ENCODE assay signal across 15 cellular contexts in the genomic region with DNA sequence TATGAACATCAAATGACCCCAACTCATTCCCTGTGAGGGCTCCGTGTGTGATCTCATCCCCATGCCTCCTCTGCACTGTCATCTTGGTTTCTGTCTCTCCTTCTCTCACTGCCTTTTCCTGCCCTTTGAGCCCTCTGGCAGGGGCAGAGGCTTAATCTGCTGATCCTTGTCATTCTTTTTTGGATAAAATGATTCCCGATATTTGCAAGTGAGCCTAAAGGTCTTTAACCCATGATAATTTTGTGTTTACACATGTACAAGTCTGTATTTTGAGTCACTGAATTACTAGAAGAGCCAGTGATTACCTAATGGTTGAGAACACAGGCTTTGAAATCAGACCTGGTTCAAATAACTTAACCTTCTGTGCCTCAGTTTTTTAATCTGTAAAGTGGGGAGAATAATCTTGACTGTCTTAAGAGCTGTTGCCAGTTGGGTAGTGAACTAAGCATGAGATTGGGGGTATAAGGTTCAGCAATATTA. TPM values are rescaled to one million over a fixed set of nuclear protein-coding genes. Genes with fewer than 3 reads are reported as not detected.
DNase-seq lines count a peak whose midpoint lies in the region; ATAC-seq and TF ChIP-seq lines count a peak whose summit lies in the region.
"Had no signal": no experiment of that assay in that cellular context is flagged by ENCODE, and none has a peak within 500 bp of the region (broad histone marks: within the 10 kb centered on the region; RNA-seq: fewer than 3 reads in every experiment).

No MANE protein-coding gene starts in this region.

- H3K27ac ChIP-seq in thyroid gland = peak overlapping the region in 2 of 3 donors; percentile 94 to 97
- H3K27ac ChIP-seq: colonic mucosa, neural progenitor cell had no signal

- H3K36me3 ChIP-seq in adipocyte (ENCODE audit: control insufficient read depth, insufficient read depth, low read length, severe bottlenecking) = no peaks in the 10 kb centered on the region
- H3K36me3 ChIP-seq in thyroid gland = no peaks in the 10 kb centered on the region
- no peaks in the 10 kb centered on the region for H3K36me3 ChIP-seq in mucosa of descending colon (ENCODE audit: low read depth)
- H3K36me3 ChIP-seq: colonic mucosa, neural progenitor cell had no signal

- intact Hi-C loops in thyroid gland (cut with DNase I) = loop anchor here (10.0 kb wide), 2 partner anchors 195 to 265 kb away; a partner anchor contains a TSS
- intact Hi-C loops in mucosa of descending colon (cut with DNase I, micrococcal nuclease) = no loop called here

- peaks cover 26% of the 10 kb centered on the region for H3K4me1 ChIP-seq in adipocyte (ENCODE audit: control insufficient read depth, insufficient read depth, low read length)
- peaks cover 0 to 22% of the 10 kb centered on the region in 2 donors for H3K4me1 ChIP-seq in thyroid gland
- peaks cover 12% of the 10 kb centered on the region for H3K4me1 ChIP-seq in mucosa of descending colon (ENCODE audit: low read depth)
- H3K4me1 ChIP-seq: colonic mucosa, neural progenitor cell had no signal

- peak overlapping the region; percentile 62 to 63 for H3K27ac Mint-ChIP-seq in activated naive CD4-positive, alpha-beta T cell treated with anti-CD3 and anti-CD28 coated beads, Interleukin-2, amount 50 U/mL, for 72 hours
- no peak overlapping the region for H3K27ac Mint-ChIP-seq in activated naive CD4-positive, alpha-beta T cell treated with anti-CD3 and anti-CD28 coated beads, Interleukin-2, amount 10 ng/mL, durations not matched to agents 7 days and 5 days
- H3K27ac Mint-ChIP-seq in mesothelial cell of epicardium = no peak overlapping the region
- H3K27ac Mint-ChIP-seq: GM23338, neural progenitor cell had no signal

- H3K9me3 Mint-ChIP-seq in activated naive CD4-positive, alpha-beta T cell treated with anti-CD3 and anti-CD28 coated beads, Interleukin-2, amount 50 U/mL, for 72 hours = no peaks in the 10 kb centered on the region
- H3K9me3 Mint-ChIP-seq in activated naive CD4-positive, alpha-beta T cell treated with anti-CD3 and anti-CD28 coated beads, Interleukin-2, amount 10 ng/mL, durations not matched to agents 7 days and 5 days = no peaks in the 10 kb centered on the region
- H3K9me3 Mint-ChIP-seq in mesothelial cell of epicardium = peaks cover 8% of the 10 kb centered on the region

- CTCF ChIA-PET in activated naive CD4-positive, alpha-beta T cell treated with anti-CD3 and anti-CD28 coated beads, Interleukin-2, amount 10 ng/mL, durations not matched to agents 7 days and 5 days (lab: Charles Lee) = no interaction called here

- no peak overlapping the region for H3K9ac ChIP-seq in adipocyte (ENCODE audit: low read length)
- H3K9ac ChIP-seq: neural progenitor cell had no signal

- no peak for ATAC-seq in activated naive CD4-positive, alpha-beta T cell treated with anti-CD3 and anti-CD28 coated beads, Interleukin-2, amount 50 U/mL, for 72 hours
- no peak for ATAC-seq in mucosa of descending colon
- ATAC-seq: GM23338, left colon had no signal

- TF ChIP-seq POLR2A in thyroid gland (IDR thresholded peaks at IDR 0.05) = no peak

- H3K4me3 ChIP-seq in adipocyte (ENCODE audit: low read length) (peak overlapping the region; percentile 80), thyroid gland (replicated peaks in 1 of 3) (no peak overlapping the region), mucosa of descending colon (no peak overlapping the region)
- H3K4me3 ChIP-seq: colonic mucosa, neural progenitor cell had no signal

- TF ChIP-seq CTCF in mesothelial cell of epicardium (IDR thresholded peaks at IDR 0.05; ENCODE audit: unreplicated experiment) = no peak
- TF ChIP-seq CTCF in thyroid gland (IDR thresholded peaks at IDR 0.05) = no peak
- no peak for TF ChIP-seq CTCF in mucosa of descending colon (IDR thresholded peaks at IDR 0.05)

- H3K4me3 Mint-ChIP-seq in activated naive CD4-positive, alpha-beta T cell treated with anti-CD3 and anti-CD28 coated beads, Interleukin-2, amount 10 ng/mL, durations not matched to agents 7 days and 5 days = no peak overlapping the region
- H3K4me3 Mint-ChIP-seq in mesothelial cell of epicardium = peak overlapping the region; percentile 77
- H3K4me3 Mint-ChIP-seq: neural progenitor cell had no signal

- no peaks in the 10 kb centered on the region for H3K36me3 Mint-ChIP-seq in activated naive CD4-positive, alpha-beta T cell treated with anti-CD3 and anti-CD28 coated beads, Interleukin-2, amount 50 U/mL, for 72 hours
- H3K36me3 Mint-ChIP-seq in activated naive CD4-positive, alpha-beta T cell treated with anti-CD3 and anti-CD28 coated beads, Interleukin-2, amount 10 ng/mL, durations not matched to agents 7 days and 5 days = no peaks in the 10 kb centered on the region
- H3K36me3 Mint-ChIP-seq in mesothelial cell of epicardium = peaks cover 6% of the 10 kb centered on the region
- H3K36me3 Mint-ChIP-seq: neural progenitor cell had no signal

- DNase-seq in activated naive CD4-positive, alpha-beta T cell treated with anti-CD3 and anti-CD28 coated beads, Interleukin-2, amount 50 U/mL, for 72 hours (ENCODE audit: low spot score in 2 of 2) = no peak
- DNase-seq in activated naive CD4-positive, alpha-beta T cell treated with anti-CD3 and anti-CD28 coated beads, Interleukin-2, amount 10 ng/mL, durations not matched to agents 7 days and 5 days = no peak
- DNase-seq in adipocyte (ENCODE audit: low read depth) (no peak), mesothelial cell of epicardium (ENCODE audit: low spot score in 2 of 2, unreplicated experiment in 2 of 2) (no peak), thyroid gland (no peak), NCI-H526 (lab: John Stamatoyannopoulos, UW) (no peak), mucosa of descending colon (no peak)
- no peak for DNase-seq in activated CD4-positive, CD25-positive, alpha-beta regulatory T cell treated with anti-CD3 and anti-CD28 coated beads, Interleukin-2, amount 50 U/mL, for 72 hours
- DNase-seq: colonic mucosa, DMS153, left colon, NCI-H82, T1000 had no signal

- WGBS in thyroid gland, 2 donors = 90 to 95% methylated on average over 2 of the region's 2 CpGs

- peaks cover 25% of the 10 kb centered on the region for H3K4me1 Mint-ChIP-seq in activated naive CD4-positive, alpha-beta T cell treated with anti-CD3 and anti-CD28 coated beads, Interleukin-2, amount 10 ng/mL, durations not matched to agents 7 days and 5 days
- peaks cover 2% of the 10 kb centered on the region for H3K4me1 Mint-ChIP-seq in mesothelial cell of epicardium
- H3K4me1 Mint-ChIP-seq: GM23338, neural progenitor cell had no signal

- H3K27me3 Mint-ChIP-seq in activated naive CD4-positive, alpha-beta T cell treated with anti-CD3 and anti-CD28 coated beads, Interleukin-2, amount 10 ng/mL, durations not matched to agents 7 days and 5 days = peaks cover 2% of the 10 kb centered on the region
- H3K27me3 Mint-ChIP-seq in mesothelial cell of epicardium (ENCODE audit: low read depth) = peaks cover 28% of the 10 kb centered on the region

- no peaks in the 10 kb centered on the region for H3K9me3 ChIP-seq in adipocyte (ENCODE audit: control insufficient read depth, low read length)
- no peaks in the 10 kb centered on the region for H3K9me3 ChIP-seq in thyroid gland
- no peaks in the 10 kb centered on the region for H3K9me3 ChIP-seq in mucosa of descending colon
- H3K9me3 ChIP-seq: colonic mucosa had no signal

- H3K27me3 ChIP-seq in adipocyte (replicated peaks; ENCODE audit: control insufficient read depth, insufficient read depth, low read length) (no peaks in the 10 kb centered on the region), thyroid gland (no peaks in the 10 kb centered on the region)
- H3K27me3 ChIP-seq: colonic mucosa had no signal

RNA-seq across cellular contexts. Expression of a gene that starts 1.8 kb away (rescaled TPM):
- total RNA-seq in activated naive CD4-positive, alpha-beta T cell treated with anti-CD3 and anti-CD28 coated beads, Interleukin-2, amount 50 U/mL, for 72 hours = 10 to 100 TPM; 63.8 to 77.5 TPM
- total RNA-seq in mesothelial cell of epicardium (176 to 180 TPM (median 178 TPM) in 3 replicates), thyroid gland (100 to 1,000 TPM; 153 to 217 (median 187) TPM), mucosa of descending colon (100 to 1,000 TPM; 150 to 196 (median 162) TPM)

RNA-seq across cellular contexts. Expression of a gene that starts 7.3 kb away (rescaled TPM):
- 10 to 100 TPM; 69.9 to 78.8 TPM for total RNA-seq in activated naive CD4-positive, alpha-beta T cell treated with anti-CD3 and anti-CD28 coated beads, Interleukin-2, amount 50 U/mL, for 72 hours
- total RNA-seq in mesothelial cell of epicardium = 55.8 to 58.9 TPM (median 56.5 TPM) in 3 replicates
- total RNA-seq in thyroid gland = 100 to 1,000 TPM; 114 to 181 (median 164) TPM
- total RNA-seq in mucosa of descending colon = 100 to 1,000 TPM; 228 to 272 (median 267) TPM

Comparison
In these comparisons a context has a peak if more than half of its experiments do, and no peak if none do; other contexts are left out.
1. H3K27ac Mint-ChIP-seq: peak in activated naive CD4-positive, alpha-beta T cell treated with anti-CD3 and anti-CD28 coated beads, Interleukin-2, amount 50 U/mL, for 72 hours (2 of 2); none in activated naive CD4-positive, alpha-beta T cell treated with anti-CD3 and anti-CD28 coated beads, Interleukin-2, amount 10 ng/mL, durations not matched to agents 7 days and 5 days (single experiment) and mesothelial cell of epicardium (single experiment).